In the genomic region with DNA sequence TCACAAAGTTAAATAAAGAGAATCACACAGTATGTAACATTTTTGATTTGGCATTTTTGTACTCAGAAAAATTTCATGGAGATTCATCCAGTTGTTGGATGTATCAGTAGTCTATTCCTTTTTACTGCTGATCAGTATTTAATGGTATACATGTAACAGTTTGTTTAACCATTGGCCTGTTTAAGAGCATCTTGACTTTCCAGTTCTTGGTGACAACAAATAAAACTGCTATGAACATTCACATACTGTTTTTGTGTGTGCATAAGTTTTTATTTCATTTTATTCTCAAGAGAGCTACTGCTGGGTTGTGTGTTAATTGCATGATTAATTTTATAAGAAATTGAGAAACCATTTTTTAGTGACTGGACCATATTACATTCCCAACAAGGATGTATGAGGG, we compare ENCODE assay signal across 9 cellular contexts.
"Had no signal": no experiment of that assay in that cellular context is flagged by ENCODE, and none has a peak within 500 bp of the region (broad histone marks: within the 10 kb centered on the region; RNA-seq: fewer than 3 reads in every experiment).

No MANE protein-coding gene starts in this region.

- H3K4me1 Mint-ChIP-seq: GM23338, H9 had no signal

- H3K27ac ChIP-seq: GM23248 had no signal

- H3K4me3 ChIP-seq: GM23248, GM23338, HAP-1 had no signal

- H3K4me3 Mint-ChIP-seq: GM23338, H9, HFFc6 had no signal

- DNase-seq: GM23248, GOT3, H7, H9, HCEC 1CT, HFFc6 had no signal

- H3K27ac Mint-ChIP-seq: GM23338, H9, HFFc6 had no signal

- ATAC-seq: GM23338, HCT116 had no signal
